Comparison of ENCODE assay signal across 27 cellular contexts in the genomic region with DNA sequence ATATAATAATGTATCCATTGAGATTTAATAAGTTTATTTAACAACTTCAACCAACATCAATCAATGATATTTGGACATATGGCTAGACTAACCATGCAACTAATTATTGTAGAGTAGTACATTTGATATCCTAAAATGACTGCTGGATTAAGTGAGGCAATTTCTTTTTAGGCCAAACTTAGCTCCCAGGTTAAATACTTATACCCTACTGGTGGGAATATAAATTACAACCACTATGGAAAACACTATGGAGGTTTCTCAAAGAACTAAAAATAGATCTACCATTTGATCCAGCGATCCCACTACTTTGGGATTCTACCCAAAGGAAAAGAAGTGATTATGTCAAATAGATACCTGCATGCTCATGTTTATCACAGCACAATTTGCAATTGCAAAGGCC.
DNase-seq lines count a peak whose midpoint lies in the region; ATAC-seq and TF ChIP-seq lines count a peak whose summit lies in the region.
"Had no signal": no experiment of that assay in that cellular context is flagged by ENCODE, and none has a peak within 500 bp of the region (broad histone marks: within the 10 kb centered on the region; RNA-seq: fewer than 3 reads in every experiment).

No MANE protein-coding gene starts in this region.

- no peak overlapping the region for H4K91ac ChIP-seq in H9 (ENCODE audit: insufficient read length, low read depth, low read length)

- TF ChIP-seq CTCF in AG04450 (IDR thresholded peaks at IDR 0.05; ENCODE audit: low read depth, low read length) (peak; percentile 10; the same call in 1 of the 2 replicates), H9 (conservative IDR thresholded peaks at IDR 0.05) (peak; percentile 58), glutamatergic neuron (IDR thresholded peaks at IDR 0.05; ENCODE audit: partially characterized antibody, unreplicated experiment) (peak; percentile 69)

- H2BK120ac ChIP-seq in H9 (ENCODE audit: low read depth, low read length, poor library complexity, severe bottlenecking) = no peak overlapping the region

- no peak overlapping the region for H3K23ac ChIP-seq in H9 (ENCODE audit: insufficient read length, low read depth, low read length)

- no peak overlapping the region for H2BK5ac ChIP-seq in H9 (ENCODE audit: insufficient read length, low read length)

- no peak overlapping the region for H3K4me2 ChIP-seq in H9 (ENCODE audit: insufficient read depth, insufficient read length, low read length)

- H2BK20ac ChIP-seq in H9 (ENCODE audit: low read depth, low read length, poor library complexity, severe bottlenecking) = no peak overlapping the region

- H3K9me3 ChIP-seq in AG04450 (ENCODE audit: control insufficient read depth, insufficient read depth, low read length) (no peaks in the 10 kb centered on the region), H9 (ENCODE audit: control insufficient read depth, low read depth, low read length) (no peaks in the 10 kb centered on the region)
- H3K9me3 ChIP-seq: gastroesophageal sphincter, testis had no signal

- no peaks in the 10 kb centered on the region for H3K23me2 ChIP-seq in H9 (ENCODE audit: insufficient read length, low read depth, low read length, poor library complexity, severe bottlenecking)

- H3K56ac ChIP-seq in H9 (ENCODE audit: insufficient read length, low read depth, low read length) = no peak overlapping the region

- no peaks in the 10 kb centered on the region for H3K4me1 ChIP-seq in H9 (ENCODE audit: insufficient read depth, low read length)
- H3K4me1 ChIP-seq: gastroesophageal sphincter, testis had no signal

- WGBS in H9 (ENCODE audit: extremely low coverage, insufficient read length, low lambda C conversion rate) = no CpG with 5 or more reads among the region's 1 CpG

- POLR2A ChIA-PET in AG04450 (lab: Yijun Ruan, JAX) = no interaction called here

- no peak overlapping the region for H3K27ac Mint-ChIP-seq in H9
- H3K27ac Mint-ChIP-seq in glutamatergic neuron (ENCODE audit: unreplicated experiment) = no peak overlapping the region
- H3K27ac Mint-ChIP-seq in activated naive CD4-positive, alpha-beta T cell treated with anti-CD3 and anti-CD28 coated beads for 36 hours = no peak overlapping the region
- H3K27ac Mint-ChIP-seq: activated CD8-positive, alpha-beta T cell treated with anti-CD3 and anti-CD28 coated beads, Interleukin-2, amount 10 ng/mL, durations not matched to agents 7 days and 5 days; activated naive CD8-positive, alpha-beta T cell; activated T-helper 2 cell treated with anti-CD3 and anti-CD28 coated beads, Interferon-gamma antibody, Interleukin-2, Interleukin-4, amounts not matched to agents 10 μg/mL and 5 μg/mL and 100 μg/mL, durations not matched to agents 14 hours and 24 hours and 36 hours; CD4-positive, CD25-positive, alpha-beta regulatory T cell; effector memory CD8-positive, alpha-beta T cell; T-helper 17 cell had no signal

- intact Hi-C loops in activated naive CD4-positive, alpha-beta T cell treated with anti-CD3 and anti-CD28 coated beads for 36 hours (cut with micrococcal nuclease) = no loop called here

- H3K36me3 Mint-ChIP-seq in H9 (ENCODE audit: insufficient read depth in 1 of 3, low read depth in 3 of 3) = no peaks in the 10 kb centered on the region
- no peaks in the 10 kb centered on the region for H3K36me3 Mint-ChIP-seq in glutamatergic neuron (ENCODE audit: unreplicated experiment)
- no peaks in the 10 kb centered on the region for H3K36me3 Mint-ChIP-seq in activated naive CD4-positive, alpha-beta T cell treated with anti-CD3 and anti-CD28 coated beads for 36 hours (ENCODE audit: low read depth)
- H3K36me3 Mint-ChIP-seq: activated naive CD8-positive, alpha-beta T cell; CD4-positive, CD25-positive, alpha-beta regulatory T cell had no signal

- DNase-seq in AG04450 (ENCODE audit: low read depth, low spot score) = no peak
- DNase-seq in H9 = no peak
- peak; percentile 20 for DNase-seq in RKO (ENCODE audit: low spot score)
- no peak for DNase-seq in glutamatergic neuron
- no peak for DNase-seq in NCI-H345 (lab: John Stamatoyannopoulos, UW)
- DNase-seq in activated naive CD4-positive, alpha-beta T cell treated with anti-CD3 and anti-CD28 coated beads for 36 hours = no peak
- DNase-seq in epidermal melanocyte (ENCODE audit: insufficient read length, low spot score) = no peak
- DNase-seq: activated CD8-positive, alpha-beta T cell treated with anti-CD3 and anti-CD28 coated beads, Interleukin-2, amount 10 ng/mL, durations not matched to agents 7 days and 5 days; anterior cingulate cortex; CD4-positive, CD25-positive, alpha-beta regulatory T cell; effector memory CD8-positive, alpha-beta T cell; KBM-7; MV-4-11; NCI-H146; NK-92 treated with Interleukin-12 subunit alpha and Interleukin-12 subunit beta, amount 100 ng/mL, for 24 hours; RPMI8226; stimulated activated naive CD4-positive, alpha-beta T cell treated with Interleukin-2 at 50 U/mL for 16 hours; T-helper 17 cell; testis had no signal

- no peak overlapping the region for H3K18ac ChIP-seq in H9 (ENCODE audit: insufficient read length, low read depth, low read length)

- H4K5ac ChIP-seq in H9 (ENCODE audit: insufficient read length, low read depth, low read length) = no peak overlapping the region

- H3K14ac ChIP-seq in H9 (ENCODE audit: insufficient read depth, low read length) = no peak overlapping the region

- H3K27ac ChIP-seq in AG04450 (ENCODE audit: low read depth, low read length) = no peak overlapping the region
- H3K27ac ChIP-seq in H9 (ENCODE audit: insufficient read length, low read depth, low read length) = no peak overlapping the region
- H3K27ac ChIP-seq: coronary artery, gastroesophageal sphincter, SK-N-MC, testis had no signal

- CTCF ChIA-PET in AG04450 (lab: Charles Lee) = no interaction called here
- CTCF ChIA-PET in activated naive CD4-positive, alpha-beta T cell treated with anti-CD3 and anti-CD28 coated beads for 36 hours (lab: Charles Lee) = no interaction called here

- H3K4me3 Mint-ChIP-seq in H9 (no peak overlapping the region), glutamatergic neuron (ENCODE audit: unreplicated experiment) (no peak overlapping the region)
- H3K4me3 Mint-ChIP-seq in activated naive CD4-positive, alpha-beta T cell treated with anti-CD3 and anti-CD28 coated beads for 36 hours = no peak overlapping the region
- H3K4me3 Mint-ChIP-seq: activated CD8-positive, alpha-beta T cell treated with anti-CD3 and anti-CD28 coated beads, Interleukin-2, amount 10 ng/mL, durations not matched to agents 7 days and 5 days; activated naive CD8-positive, alpha-beta T cell; CD4-positive, CD25-positive, alpha-beta regulatory T cell; effector memory CD8-positive, alpha-beta T cell; T-helper 17 cell had no signal

- no peak overlapping the region for H4K8ac ChIP-seq in H9 (replicated peaks; ENCODE audit: insufficient read length, low read depth, low read length)

- H3K9me3 Mint-ChIP-seq in H9 = no peaks in the 10 kb centered on the region
- peaks cover 4% of the 10 kb centered on the region for H3K9me3 Mint-ChIP-seq in glutamatergic neuron (ENCODE audit: unreplicated experiment)
- no peaks in the 10 kb centered on the region for H3K9me3 Mint-ChIP-seq in activated naive CD4-positive, alpha-beta T cell treated with anti-CD3 and anti-CD28 coated beads for 36 hours
- H3K9me3 Mint-ChIP-seq: activated T-helper 2 cell treated with anti-CD3 and anti-CD28 coated beads, Interferon-gamma antibody, Interleukin-2, Interleukin-4, amounts not matched to agents 10 μg/mL and 5 μg/mL and 100 μg/mL, durations not matched to agents 14 hours and 24 hours and 36 hours; effector memory CD8-positive, alpha-beta T cell had no signal

- H3K79me2 ChIP-seq in H9 (ENCODE audit: insufficient read depth, low read length) = no peaks in the 10 kb centered on the region

- H3K79me1 ChIP-seq in H9 (ENCODE audit: insufficient read depth, low read depth, low read length, poor library complexity, severe bottlenecking) = no peaks in the 10 kb centered on the region

- no peak overlapping the region for H2BK12ac ChIP-seq in H9 (ENCODE audit: insufficient read length, low read depth, low read length)

- no peak overlapping the region for H3K4me3 ChIP-seq in AG04450 (ENCODE audit: low read depth, low read length)
- H3K4me3 ChIP-seq: coronary artery, gastroesophageal sphincter, SK-N-MC, testis had no signal

- H2BK15ac ChIP-seq in H9 (ENCODE audit: low read depth, low read length) = no peak overlapping the region

- no peak overlapping the region for H3K4ac ChIP-seq in H9 (ENCODE audit: low read depth, low read length)

- no peaks in the 10 kb centered on the region for H3K27me3 Mint-ChIP-seq in H9 (ENCODE audit: low read depth)
- no peaks in the 10 kb centered on the region for H3K27me3 Mint-ChIP-seq in glutamatergic neuron (ENCODE audit: unreplicated experiment)
- H3K27me3 Mint-ChIP-seq in activated naive CD4-positive, alpha-beta T cell treated with anti-CD3 and anti-CD28 coated beads for 36 hours (ENCODE audit: low read depth) = peaks cover 12% of the 10 kb centered on the region

- no peaks in the 10 kb centered on the region for H4K20me1 ChIP-seq in H9 (ENCODE audit: control insufficient read depth, insufficient read depth, insufficient read length)

- H2AK5ac ChIP-seq in H9 (ENCODE audit: insufficient read length, low read length) = no peak overlapping the region

- H3T11ph ChIP-seq in H9 (ENCODE audit: low read length) = no peak overlapping the region

- H3K9ac ChIP-seq in H9 (ENCODE audit: extremely low read depth, insufficient read length, low read length) = no peak overlapping the region

- H3K4me1 Mint-ChIP-seq in H9 (peaks cover 3% of the 10 kb centered on the region in 2 experiments; a peak in 2 of 4 replicates), glutamatergic neuron (ENCODE audit: low read depth, unreplicated experiment) (no peaks in the 10 kb centered on the region)
- no peaks in the 10 kb centered on the region for H3K4me1 Mint-ChIP-seq in activated naive CD4-positive, alpha-beta T cell treated with anti-CD3 and anti-CD28 coated beads for 36 hours (ENCODE audit: low read depth)
- H3K4me1 Mint-ChIP-seq: CD4-positive, CD25-positive, alpha-beta regulatory T cell; T-helper 17 cell had no signal

- H3K27me3 ChIP-seq in AG04450 (ENCODE audit: control insufficient read depth, insufficient read depth, low read length) (no peaks in the 10 kb centered on the region), H9 (ENCODE audit: insufficient read depth, low read length) (no peaks in the 10 kb centered on the region)
- H3K27me3 ChIP-seq: gastroesophageal sphincter, testis had no signal

- no peak overlapping the region for H2AFZ ChIP-seq in H9 (ENCODE audit: low read length)

- ATAC-seq in HG03469 (IDR thresholded peaks at IDR 0.05; ENCODE audit: unreplicated experiment) = no peak
- ATAC-seq: activated CD8-positive, alpha-beta T cell treated with anti-CD3 and anti-CD28 coated beads, Interleukin-2, amount 10 ng/mL, durations not matched to agents 7 days and 5 days; effector memory CD8-positive, alpha-beta T cell; gastroesophageal sphincter; HCT116; left lobe of liver; T-helper 17 cell had no signal

Comparison
In these comparisons a context has a peak if more than half of its experiments do, and no peak if none do; other contexts are left out.
1. CTCF ChIP-seq: peak in every context shown above with its lines; median percentile 69 in glutamatergic neuron; 58 in H9; 10 in AG04450.